In genomic region chr11:118202599-118203422, GRCh38 we compare ENCODE assay signal across 12 cellular contexts. TPM values are rescaled to one million over a fixed set of nuclear protein-coding genes. Genes with fewer than 3 reads are reported as not detected.
DNase-seq lines count a peak whose midpoint lies in the region; ATAC-seq, FAIRE-seq and TF ChIP-seq lines count a peak whose summit lies in the region.
"Had no signal": no experiment of that assay in that cellular context is flagged by ENCODE, and none has a peak within 500 bp of the region (broad histone marks: within the 10 kb centered on the region; RNA-seq: fewer than 3 reads in every experiment).

No MANE protein-coding gene starts in this region.

- H3K27ac Mint-ChIP-seq in activated CD4-positive, alpha-beta memory T cell treated with anti-CD3 and anti-CD28 coated beads, Interleukin-2, amount 10 ng/mL, durations not matched to agents 7 days and 5 days = no peak overlapping the region
- H3K27ac Mint-ChIP-seq in immature natural killer cell = no peak overlapping the region
- H3K27ac Mint-ChIP-seq: neural progenitor cell had no signal

- DNase-seq in activated CD4-positive, alpha-beta memory T cell treated with anti-CD3 and anti-CD28 coated beads, Interleukin-2, amount 10 ng/mL, durations not matched to agents 7 days and 5 days = peak; percentile 90
- DNase-seq in immature natural killer cell (peak; percentile 65 to 75 (median 69)), ureter (ENCODE audit: low spot score) (no peak), dedifferentiated amniotic fluid mesenchymal stem cell (ENCODE audit: extremely low spot score) (no peak), D721Med (ENCODE audit: insufficient read length, low spot score) (no peak), prostate gland (ENCODE audit: low spot score) (no peak)
- DNase-seq: hypothalamus had no signal

- intact Hi-C loops in prostate gland (cut with DNase I) = loop anchor here (5.0 kb wide), 1 partner anchor 149 kb away; no protein-coding TSS in a partner anchor

- peaks cover 40% of the 10 kb centered on the region for H3K4me1 Mint-ChIP-seq in activated CD4-positive, alpha-beta memory T cell treated with anti-CD3 and anti-CD28 coated beads, Interleukin-2, amount 10 ng/mL, durations not matched to agents 7 days and 5 days
- peaks cover 28 to 30% of the 10 kb centered on the region in 2 donors for H3K4me1 Mint-ChIP-seq in immature natural killer cell

- POLR2A ChIA-PET in activated CD4-positive, alpha-beta memory T cell treated with anti-CD3 and anti-CD28 coated beads, Interleukin-2, amount 10 ng/mL, durations not matched to agents 7 days and 5 days (lab: Charles Lee) = interaction anchor here (0.6 to 5.7 kb wide), 21 partner anchors 8 to 646 kb away, joined by 3 to 249 read pairs (median 6); partner anchors contain the start of genes CD3D, CD3E, CD3G and IL10RA

- no peaks in the 10 kb centered on the region for H3K27me3 Mint-ChIP-seq in activated CD4-positive, alpha-beta memory T cell treated with anti-CD3 and anti-CD28 coated beads, Interleukin-2, amount 10 ng/mL, durations not matched to agents 7 days and 5 days
- peaks cover under 1 to 3% (median under 1%) of the 10 kb centered on the region in 3 donors for H3K27me3 Mint-ChIP-seq in immature natural killer cell (ENCODE audit: low read depth in 3 of 3)

- H4K20me1 ChIP-seq in BLaER1 treated with 17β-estradiol and CSF1 and Interleukin-3, amounts not matched to agents 10 nM and 100 nM = no peaks in the 10 kb centered on the region

- no peak overlapping the region for H3K9ac ChIP-seq in BLaER1 treated with 17β-estradiol and CSF1 and Interleukin-3, amounts not matched to agents 10 nM and 100 nM
- H3K9ac ChIP-seq: neural progenitor cell had no signal

- WGBS in prostate gland = 85% methylated on average over 7 of the region's 7 CpGs

- no peak overlapping the region for H3K4me3 ChIP-seq in BLaER1 treated with 17β-estradiol and CSF1 and Interleukin-3, amounts not matched to agents 10 nM and 100 nM
- no peak overlapping the region for H3K4me3 ChIP-seq in prostate gland
- H3K4me3 ChIP-seq: cardiac muscle cell, neural progenitor cell had no signal

- ATAC-seq in HG02981 (IDR thresholded peaks at IDR 0.05; ENCODE audit: unreplicated experiment) = peak; percentile 64

- peaks cover 42% of the 10 kb centered on the region for H3K36me3 Mint-ChIP-seq in activated CD4-positive, alpha-beta memory T cell treated with anti-CD3 and anti-CD28 coated beads, Interleukin-2, amount 10 ng/mL, durations not matched to agents 7 days and 5 days (ENCODE audit: low read depth)
- H3K36me3 Mint-ChIP-seq in immature natural killer cell = peaks cover 0 to 3% (median 0%) of the 10 kb centered on the region in 3 donors
- H3K36me3 Mint-ChIP-seq: neural progenitor cell had no signal

- TF ChIP-seq CTCF in D721Med (IDR thresholded peaks at IDR 0.05; ENCODE audit: insufficient read depth, missing control alignments) = no peak
- TF ChIP-seq CTCF in prostate gland (IDR thresholded peaks at IDR 0.05) = no peak

- peak overlapping the region in 2 of 11 experiments; percentile 1 to 21; a peak in 1 of 22 replicates for H3K27ac ChIP-seq in BLaER1 treated with 17β-estradiol and CSF1 and Interleukin-3, amounts not matched to agents 10 nM and 100 nM
- no peak overlapping the region for H3K27ac ChIP-seq in prostate gland
- H3K27ac ChIP-seq: cardiac muscle cell, neural progenitor cell had no signal

- H3K36me3 ChIP-seq in BLaER1 treated with 17β-estradiol and CSF1 and Interleukin-3, amounts not matched to agents 10 nM and 100 nM = peaks cover 0 to 70% (median 0%) of the 10 kb centered on the region in 11 experiments; a peak in 6 of 22 replicates
- no peaks in the 10 kb centered on the region for H3K36me3 ChIP-seq in prostate gland
- H3K36me3 ChIP-seq: cardiac muscle cell, neural progenitor cell had no signal

- H3K9me3 ChIP-seq in BLaER1 treated with 17β-estradiol and CSF1 and Interleukin-3, amounts not matched to agents 10 nM and 100 nM (replicated peaks in 1 of 11) = no peaks in the 10 kb centered on the region
- no peaks in the 10 kb centered on the region for H3K9me3 ChIP-seq in prostate gland

- no peak for TF ChIP-seq POLR2A in prostate gland (IDR thresholded peaks at IDR 0.05)

- no peak for FAIRE-seq in D721Med (lab: Jason Lieb, UNC)

- H3K4me3 Mint-ChIP-seq in activated CD4-positive, alpha-beta memory T cell treated with anti-CD3 and anti-CD28 coated beads, Interleukin-2, amount 10 ng/mL, durations not matched to agents 7 days and 5 days = no peak overlapping the region
- no peak overlapping the region for H3K4me3 Mint-ChIP-seq in immature natural killer cell
- H3K4me3 Mint-ChIP-seq: neural progenitor cell had no signal

- peaks cover 10 to 94% (median 33%) of the 10 kb centered on the region in 10 experiments for H3K4me1 ChIP-seq in BLaER1 treated with 17β-estradiol and CSF1 and Interleukin-3, amounts not matched to agents 10 nM and 100 nM
- H3K4me1 ChIP-seq in prostate gland (replicated peaks) = no peaks in the 10 kb centered on the region

- CTCF ChIA-PET in activated CD4-positive, alpha-beta memory T cell treated with anti-CD3 and anti-CD28 coated beads, Interleukin-2, amount 10 ng/mL, durations not matched to agents 7 days and 5 days (lab: Charles Lee) = interaction anchor here (0.8 to 2.0 kb wide), 22 partner anchors 8 to 140 kb away, joined by 3 to 13 read pairs (median 5); partner anchors contain the start of genes CD3D, CD3E and JAML

- H3K9me3 Mint-ChIP-seq in activated CD4-positive, alpha-beta memory T cell treated with anti-CD3 and anti-CD28 coated beads, Interleukin-2, amount 10 ng/mL, durations not matched to agents 7 days and 5 days = peaks cover 2% of the 10 kb centered on the region
- no peaks in the 10 kb centered on the region for H3K9me3 Mint-ChIP-seq in immature natural killer cell
- H3K9me3 Mint-ChIP-seq: neural progenitor cell had no signal

- H3K4me2 ChIP-seq in BLaER1 treated with 17β-estradiol and CSF1 and Interleukin-3, amounts not matched to agents 10 nM and 100 nM = peak overlapping the region in 6 of 11 experiments; percentile 16 to 38 (median 30); a peak in 10 of 22 replicates
- H3K4me2 ChIP-seq: neural progenitor cell had no signal

- no peaks in the 10 kb centered on the region for H3K27me3 ChIP-seq in BLaER1 treated with 17β-estradiol and CSF1 and Interleukin-3, amounts not matched to agents 10 nM and 100 nM
- H3K27me3 ChIP-seq in prostate gland (replicated peaks; ENCODE audit: insufficient read depth) = no peaks in the 10 kb centered on the region
- H3K27me3 ChIP-seq: neural progenitor cell had no signal

RNA-seq across cellular contexts. Expression of gene JAML, which starts 22.0 kb away (rescaled TPM):
- total RNA-seq in activated CD4-positive, alpha-beta memory T cell treated with anti-CD3 and anti-CD28 coated beads, Interleukin-2, amount 10 ng/mL, durations not matched to agents 7 days and 5 days = 100 to 1,000 TPM; 102 to 103 TPM
- 10 to 100 TPM; 16.8 to 37.7 (median 26.3) TPM for polyA plus RNA-seq in immature natural killer cell
- 13.9 TPM for total RNA-seq in ureter
- total RNA-seq in prostate gland = 1 to 10 TPM; 2.3 to 8.5 TPM
- total RNA-seq: cardiac muscle cell had no signal
- polyA plus RNA-seq: AG04450, cardiac muscle cell had no signal

RNA-seq across cellular contexts. Expression of gene SCN2B, which starts 26.4 kb away (rescaled TPM):
- total RNA-seq in activated CD4-positive, alpha-beta memory T cell treated with anti-CD3 and anti-CD28 coated beads, Interleukin-2, amount 10 ng/mL, durations not matched to agents 7 days and 5 days = not detected
- polyA plus RNA-seq in immature natural killer cell = not detected
- total RNA-seq in ureter (0.18 TPM), prostate gland (1 to 10 TPM in 1 of 2 donors, under 1 TPM in 1; 0.68 to 1.1 TPM)

RNA-seq across cellular contexts. Expression of gene MPZL3, which starts 49.4 kb away (rescaled TPM):
- total RNA-seq in activated CD4-positive, alpha-beta memory T cell treated with anti-CD3 and anti-CD28 coated beads, Interleukin-2, amount 10 ng/mL, durations not matched to agents 7 days and 5 days = 10 to 100 TPM; 34.0 to 34.9 TPM
- polyA plus RNA-seq in immature natural killer cell = 1 to 10 TPM; 4.2 to 5.2 (median 4.8) TPM
- total RNA-seq in ureter (7.9 TPM), prostate gland (10 to 100 TPM in 1 of 2 donors, 1 to 10 TPM in 1; 6.2 to 13.0 TPM)

RNA-seq across cellular contexts. Expression of gene SCN4B, which starts 50.2 kb away (rescaled TPM):
- total RNA-seq in activated CD4-positive, alpha-beta memory T cell treated with anti-CD3 and anti-CD28 coated beads, Interleukin-2, amount 10 ng/mL, durations not matched to agents 7 days and 5 days = under 1 TPM in 1 of 2 experiments, not detected in 1; 0.28 TPM
- not detected for polyA plus RNA-seq in immature natural killer cell
- total RNA-seq in ureter = 1.4 TPM
- total RNA-seq in prostate gland = 1 to 10 TPM; 3.0 to 5.6 TPM

Comparison
In these comparisons a context has a peak if more than half of its experiments do, and no peak if none do; other contexts are left out.
1. DNase-seq: peak in activated CD4-positive, alpha-beta memory T cell treated with anti-CD3 and anti-CD28 coated beads, Interleukin-2, amount 10 ng/mL, durations not matched to agents 7 days and 5 days (single experiment) and immature natural killer cell (3 of 3); none in ureter (single experiment), dedifferentiated amniotic fluid mesenchymal stem cell (single experiment), D721Med (single experiment) and prostate gland (single experiment).